ENCODE assay signal across 8 cellular contexts in the genomic region with DNA sequence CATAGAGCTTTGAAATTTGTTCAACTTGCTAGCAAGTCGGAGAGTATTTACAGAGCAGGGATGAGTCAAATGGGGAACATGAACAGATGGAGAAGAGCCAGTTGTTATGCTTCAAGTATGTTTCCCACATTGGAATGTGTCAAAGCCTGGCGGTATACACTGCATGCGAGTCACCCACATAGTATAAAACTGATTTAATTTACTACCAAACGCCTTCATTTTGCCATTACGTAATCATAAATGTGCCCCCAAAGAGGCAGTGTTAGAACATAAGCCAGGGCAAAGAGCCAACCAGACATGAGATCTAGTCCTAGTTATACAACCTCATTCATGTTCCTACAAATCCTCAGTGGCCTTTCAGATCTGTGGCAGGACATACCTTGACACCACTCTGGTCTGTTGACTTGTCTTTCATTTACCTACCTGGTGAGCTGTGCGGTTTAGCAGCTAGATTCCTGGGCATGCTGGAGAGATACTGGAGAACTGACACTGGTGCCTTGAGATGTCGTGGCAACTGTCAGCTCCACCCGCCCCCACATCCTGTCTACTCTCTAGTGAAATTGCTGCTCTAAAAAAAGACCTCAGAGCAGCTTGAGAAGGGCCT. TPM values are rescaled to one million over a fixed set of nuclear protein-coding genes. Genes with fewer than 3 reads are reported as not detected.
A peak's percentile ranks its signal among the peaks of the same experiment; 100 is the strongest.
DNase-seq lines count a peak whose midpoint lies in the region; ATAC-seq, FAIRE-seq and TF ChIP-seq lines count a peak whose summit lies in the region.

No MANE protein-coding gene starts in this region.

- H3K27me3 Mint-ChIP-seq in activated naive CD8-positive, alpha-beta T cell treated with anti-CD3 and anti-CD28 coated beads, Interleukin-2, amount 50 U/mL, for 24 hours: no peaks in the 10 kb centered on the region

- H3K4me3 Mint-ChIP-seq in activated naive CD8-positive, alpha-beta T cell treated with anti-CD3 and anti-CD28 coated beads, Interleukin-2, amount 50 U/mL, for 24 hours: peak overlapping the region; percentile 13

- no peaks in the 10 kb centered on the region for H3K9me2 ChIP-seq in Karpas-422 (replicated peaks; ENCODE audit: insufficient read depth, low read length)

- no peaks in the 10 kb centered on the region for H3K9me3 Mint-ChIP-seq in activated naive CD8-positive, alpha-beta T cell treated with anti-CD3 and anti-CD28 coated beads, Interleukin-2, amount 50 U/mL, for 24 hours

- H3K4me1 ChIP-seq in A549 (peaks cover 10% of the 10 kb centered on the region), Karpas-422 (ENCODE audit: low read length) (peaks cover 27% of the 10 kb centered on the region)

- TF ChIP-seq EP300 in A549 (IDR thresholded peaks at IDR 0.05): no peak

- 22% methylated on average over 8 of the region's 8 CpGs for WGBS in A549 (ENCODE audit: missing lambda C conversion rate)

- H3K27ac Mint-ChIP-seq in activated naive CD8-positive, alpha-beta T cell treated with anti-CD3 and anti-CD28 coated beads, Interleukin-2, amount 50 U/mL, for 24 hours: peak overlapping the region; percentile 31

- peak overlapping the region; percentile 47; the same call in 2 of the 3 replicates for H3K4me2 ChIP-seq in A549
- H3K4me2 ChIP-seq in Karpas-422 (ENCODE audit: low read depth, low read length, poor library complexity, severe bottlenecking): peak overlapping the region; percentile 29

- no peak overlapping the region for H3K9ac ChIP-seq in Karpas-422 (ENCODE audit: low read length)

- H3K4me3 ChIP-seq in A549 (no peak overlapping the region), Karpas-422 (ENCODE audit: low read length) (no peak overlapping the region), coronary artery (no peak overlapping the region)

- no peak for TF ChIP-seq RAD21 in A549 (conservative IDR thresholded peaks at IDR 0.05 in 1 of 2, IDR thresholded peaks at IDR 0.05 in 1 of 2)

- FAIRE-seq in A549 (lab: Jason Lieb, UNC): no peak

- H3K79me2 ChIP-seq in Karpas-422 (ENCODE audit: low read length): no peaks in the 10 kb centered on the region

- CTCF ChIA-PET in A549 (lab: Yijun Ruan, JAX): interaction anchor here (0.9 to 3.3 kb wide), 2 partner anchors 15 to 1400 kb away, joined by 3 to 14 read pairs; no protein-coding TSS in a partner anchor

- DNase-seq in A549 (ENCODE audit: low read depth in 1 of 2, low spot score in 1 of 2) (peak in 1 of 2 experiments; percentile 27), Karpas-422 (no peak), non-pigmented ciliary epithelial cell (ENCODE audit: low read depth) (peak; percentile 91), coronary artery (ENCODE audit: low spot score) (no peak), RKO (ENCODE audit: low spot score) (no peak)
- peak; percentile 44 for DNase-seq in activated naive CD8-positive, alpha-beta T cell treated with anti-CD3 and anti-CD28 coated beads, Interleukin-2, amount 50 U/mL, for 24 hours

- H3K27me3 ChIP-seq in Karpas-422 (ENCODE audit: low read length): no peaks in the 10 kb centered on the region

- H4K20me1 ChIP-seq in Karpas-422 (ENCODE audit: insufficient read depth, low read depth, low read length): no peaks in the 10 kb centered on the region

- POLR2A ChIA-PET in A549 (lab: Yijun Ruan, JAX): no interaction called here

- no peak for TF ChIP-seq POLR2A in A549 (IDR thresholded peaks at IDR 0.05; ENCODE audit: low read length)

- H3K4me1 Mint-ChIP-seq in activated naive CD8-positive, alpha-beta T cell treated with anti-CD3 and anti-CD28 coated beads, Interleukin-2, amount 50 U/mL, for 24 hours: peaks cover 26% of the 10 kb centered on the region

- H3K9me3 ChIP-seq in A549 (no peaks in the 10 kb centered on the region), Karpas-422 (ENCODE audit: low read length) (no peaks in the 10 kb centered on the region)

- H3K36me3 ChIP-seq in Karpas-422 (ENCODE audit: insufficient read depth, low read length): no peaks in the 10 kb centered on the region

- H2AFZ ChIP-seq in Karpas-422 (ENCODE audit: low read length): no peak overlapping the region

- TF ChIP-seq CTCF in A549 (IDR thresholded peaks at IDR 0.05): no peak
- no peak for TF ChIP-seq CTCF in coronary artery (IDR thresholded peaks at IDR 0.05)

- no peak overlapping the region for H3K27ac ChIP-seq in A549
- no peak overlapping the region for H3K27ac ChIP-seq in Karpas-422 (ENCODE audit: low read length)
- H3K27ac ChIP-seq in coronary artery: peak overlapping the region in 1 of 2 donors; percentile 30

- ATAC-seq in A549: peak; percentile 10 to 62; a peak in 3 of 6 replicates
- peak; percentile 90 for ATAC-seq in GM19351 (IDR thresholded peaks at IDR 0.05; ENCODE audit: unreplicated experiment)
- ATAC-seq in activated naive CD8-positive, alpha-beta T cell treated with anti-CD3 and anti-CD28 coated beads, Interleukin-2, amount 50 U/mL, for 24 hours: peak; percentile 71
- no peak for ATAC-seq in GM18907 (IDR thresholded peaks at IDR 0.05; ENCODE audit: unreplicated experiment)

- H3K36me3 Mint-ChIP-seq in activated naive CD8-positive, alpha-beta T cell treated with anti-CD3 and anti-CD28 coated beads, Interleukin-2, amount 50 U/mL, for 24 hours (ENCODE audit: low read depth): no peaks in the 10 kb centered on the region

TF ChIP-seq in A549, 52 proteins besides CTCF, POLR2A, EP300 and RAD21:
- TF ChIP-seq EHF (CRISPR knock-in tag; IDR thresholded peaks at IDR 0.05) (no peak), KDM5A (IDR thresholded peaks at IDR 0.05) (no peak), KDM1A (IDR thresholded peaks at IDR 0.05; ENCODE audit: low read depth) (no peak), NPAS2 (CRISPR knock-in tag; IDR thresholded peaks at IDR 0.05; ENCODE audit: borderline replicate concordance) (no peak), RARB (CRISPR knock-in tag; IDR thresholded peaks at IDR 0.05) (no peak), TFCP2L1 (CRISPR knock-in tag; IDR thresholded peaks at IDR 0.05) (no peak), HDAC2 (IDR thresholded peaks at IDR 0.05) (no peak), MAZ (IDR thresholded peaks at IDR 0.05; ENCODE audit: borderline replicate concordance, low read depth, low read length) (no peak), HOXB13 (CRISPR knock-in tag; IDR thresholded peaks at IDR 0.05; ENCODE audit: low read depth) (no peak), PHF8 (IDR thresholded peaks at IDR 0.05; ENCODE audit: borderline replicate concordance, low read depth) (no peak), JUNB (IDR thresholded peaks at IDR 0.05) (no peak), NFE2L2 (conservative IDR thresholded peaks at IDR 0.05; ENCODE audit: low read length) (no peak), POLR2AphosphoS2 (conservative IDR thresholded peaks at IDR 0.05; ENCODE audit: low read length) (no peak), ZSCAN20 (CRISPR knock-in tag; IDR thresholded peaks at IDR 0.05) (no peak)
- TF ChIP-seq, protein P1, sequence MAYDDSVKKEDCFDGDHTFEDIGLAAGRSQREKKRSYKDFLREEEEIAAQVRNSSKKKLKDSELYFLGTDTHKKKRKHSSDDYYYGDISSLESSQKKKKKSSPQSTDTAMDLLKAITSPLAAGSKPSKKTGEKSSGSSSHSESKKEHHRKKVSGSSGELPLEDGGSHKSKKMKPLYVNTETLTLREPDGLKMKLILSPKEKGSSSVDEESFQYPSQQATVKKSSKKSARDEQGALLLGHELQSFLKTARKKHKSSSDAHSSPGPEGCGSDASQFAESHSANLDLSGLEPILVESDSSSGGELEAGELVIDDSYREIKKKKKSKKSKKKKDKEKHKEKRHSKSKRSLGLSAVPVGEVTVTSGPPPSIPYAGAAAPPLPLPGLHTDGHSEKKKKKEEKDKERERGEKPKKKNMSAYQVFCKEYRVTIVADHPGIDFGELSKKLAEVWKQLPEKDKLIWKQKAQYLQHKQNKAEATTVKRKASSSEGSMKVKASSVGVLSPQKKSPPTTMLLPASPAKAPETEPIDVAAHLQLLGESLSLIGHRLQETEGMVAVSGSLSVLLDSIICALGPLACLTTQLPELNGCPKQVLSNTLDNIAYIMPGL (CRISPR knock-in tag; IDR thresholded peaks at IDR 0.05; ENCODE audit: borderline replicate concordance): no peak
- TF ChIP-seq, protein P2, sequence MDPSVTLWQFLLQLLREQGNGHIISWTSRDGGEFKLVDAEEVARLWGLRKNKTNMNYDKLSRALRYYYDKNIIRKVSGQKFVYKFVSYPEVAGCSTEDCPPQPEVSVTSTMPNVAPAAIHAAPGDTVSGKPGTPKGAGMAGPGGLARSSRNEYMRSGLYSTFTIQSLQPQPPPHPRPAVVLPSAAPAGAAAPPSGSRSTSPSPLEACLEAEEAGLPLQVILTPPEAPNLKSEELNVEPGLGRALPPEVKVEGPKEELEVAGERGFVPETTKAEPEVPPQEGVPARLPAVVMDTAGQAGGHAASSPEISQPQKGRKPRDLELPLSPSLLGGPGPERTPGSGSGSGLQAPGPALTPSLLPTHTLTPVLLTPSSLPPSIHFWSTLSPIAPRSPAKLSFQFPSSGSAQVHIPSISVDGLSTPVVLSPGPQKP (IDR thresholded peaks at IDR 0.05; ENCODE audit: low read depth, low read length): no peak
- TF ChIP-seq, protein P3, sequence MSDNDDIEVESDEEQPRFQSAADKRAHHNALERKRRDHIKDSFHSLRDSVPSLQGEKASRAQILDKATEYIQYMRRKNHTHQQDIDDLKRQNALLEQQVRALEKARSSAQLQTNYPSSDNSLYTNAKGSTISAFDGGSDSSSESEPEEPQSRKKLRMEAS (IDR thresholded peaks at IDR 0.05): no peak
- TF ChIP-seq, protein P4, sequence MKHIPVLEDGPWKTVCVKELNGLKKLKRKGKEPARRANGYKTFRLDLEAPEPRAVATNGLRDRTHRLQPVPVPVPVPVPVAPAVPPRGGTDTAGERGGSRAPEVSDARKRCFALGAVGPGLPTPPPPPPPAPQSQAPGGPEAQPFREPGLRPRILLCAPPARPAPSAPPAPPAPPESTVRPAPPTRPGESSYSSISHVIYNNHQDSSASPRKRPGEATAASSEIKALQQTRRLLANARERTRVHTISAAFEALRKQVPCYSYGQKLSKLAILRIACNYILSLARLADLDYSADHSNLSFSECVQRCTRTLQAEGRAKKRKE (CRISPR knock-in tag; IDR thresholded peaks at IDR 0.05; ENCODE audit: low read depth): no peak

RNA-seq across cellular contexts. Expression of a gene that starts 21.7 kb away (rescaled TPM):
- 144 and 154 TPM in 2 replicates for polyA plus RNA-seq in A549 (2011; rRNA removed)
- polyA plus RNA-seq in A549 (2012; cell fraction: cytosol; rRNA removed): 37.9 and 48.1 TPM in 2 replicates
- 111 and 112 TPM in 2 replicates for polyA plus RNA-seq in A549 (2012; cell fraction: nucleus; rRNA removed)
- 125 to 187 TPM (median 159 TPM) in 3 replicates for polyA plus RNA-seq in A549 (2017; fragmentation: RNase III; extraction: RNeasy Plus Mini Kit Qiagen cat#74134 plus additional on column Dnase treatment)
- 199 and 240 TPM in 2 replicates for polyA minus RNA-seq in A549 (2011; rRNA and poly(A)+ RNA removed)
- total RNA-seq in Karpas-422 (2014; rRNA removed; shearing (Covaris generic); ENCODE audit: low replicate concordance): 4.4 and 7.2 TPM in 2 replicates

Comparison
In these comparisons a context has a peak if more than half of its experiments do, and no peak if none do; other contexts are left out.
1. DNase-seq: peak in activated naive CD8-positive, alpha-beta T cell treated with anti-CD3 and anti-CD28 coated beads, Interleukin-2, amount 50 U/mL, for 24 hours (single experiment) and non-pigmented ciliary epithelial cell (single experiment); none in Karpas-422 (single experiment), coronary artery (single experiment) and RKO (single experiment).